1 cellular context compared by ENCODE assay signal in genomic region chr4:58507079-58507478, GRCh38.
TF ChIP-seq lines count a peak whose summit lies in the region.

No MANE protein-coding gene starts in this region.

TF ChIP-seq in WTC11, 78 proteins besides CTCF, POLR2A, EP300 and RAD21 (continued from another document):
- TF ChIP-seq MAX (CRISPR knock-in tag; IDR thresholded peaks at IDR 0.05) = no peak
- TF ChIP-seq NR3C1 (CRISPR knock-in tag; conservative IDR thresholded peaks at IDR 0.05; ENCODE audit: low read depth) = no peak
- TF ChIP-seq ZNF281 (CRISPR knock-in tag; IDR thresholded peaks at IDR 0.05) = no peak
- no peak for TF ChIP-seq MLX (CRISPR knock-in tag; IDR thresholded peaks at IDR 0.05)
- TF ChIP-seq ZNF263 (CRISPR knock-in tag; IDR thresholded peaks at IDR 0.05; ENCODE audit: low read depth) = no peak
- no peak for TF ChIP-seq ZNF232 (CRISPR knock-in tag; IDR thresholded peaks at IDR 0.05)
